In genomic region chr19:54359149-54359820, GRCh38 we compare ENCODE assay signal across 8 cellular contexts. TPM values are rescaled to one million over a fixed set of nuclear protein-coding genes. Genes with fewer than 3 reads are reported as not detected.
A peak's percentile ranks its signal among the peaks of the same experiment; 100 is the strongest.
DNase-seq lines count a peak whose midpoint lies in the region; ATAC-seq and TF ChIP-seq lines count a peak whose summit lies in the region.
"Not testable (repeated sequence)": the region's sequence is repeated elsewhere in the genome, so short reads cannot be mapped to it uniquely, and the experiment has no call there.

No MANE protein-coding gene starts in this region.

- not testable (repeated sequence) for H3K4me3 Mint-ChIP-seq in CD4-positive, alpha-beta T cell; progenitor cell of endocrine pancreas (ENCODE audit: low read depth)

- ATAC-seq in CD4-positive, alpha-beta T cell (ENCODE audit: poor library complexity) = peak; percentile 87
- ATAC-seq in GM19372 (IDR thresholded peaks at IDR 0.05; ENCODE audit: low read depth, unreplicated experiment) (peak; percentile 64), HG03457 (IDR thresholded peaks at IDR 0.05; ENCODE audit: unreplicated experiment) (peak; percentile 73), gastroesophageal sphincter (peak; percentile 31)

- peaks cover 15% of the 10 kb centered on the region for H3K36me3 Mint-ChIP-seq in CD4-positive, alpha-beta T cell (ENCODE audit: low read depth)
- not testable (repeated sequence) for H3K36me3 Mint-ChIP-seq in progenitor cell of endocrine pancreas (ENCODE audit: insufficient read depth)

- CTCF ChIA-PET in CD4-positive, alpha-beta T cell (lab: Charles Lee) = not testable (repeated sequence)

- POLR2A ChIA-PET in CD4-positive, alpha-beta T cell (lab: Charles Lee) = not testable (repeated sequence)

- TF ChIP-seq POLR2A in gastroesophageal sphincter (IDR thresholded peaks at IDR 0.05) = not testable (repeated sequence)

- H3K4me1 ChIP-seq in gastroesophageal sphincter = not testable (repeated sequence)

- TF ChIP-seq EP300 in gastroesophageal sphincter (IDR thresholded peaks at IDR 0.05) = not testable (repeated sequence)

- H3K27ac ChIP-seq in CD4-positive, alpha-beta T cell (ENCODE audit: low read depth, low read length); gastroesophageal sphincter: not testable (repeated sequence)

- peaks cover 38% of the 10 kb centered on the region for H3K4me1 Mint-ChIP-seq in CD4-positive, alpha-beta T cell (ENCODE audit: low read depth)
- H3K4me1 Mint-ChIP-seq in progenitor cell of endocrine pancreas (ENCODE audit: low read depth) = not testable (repeated sequence)

- not testable (repeated sequence) for H3K4me3 ChIP-seq in gastroesophageal sphincter

- no CpG with 5 or more reads among the region's 21 CpGs for WGBS in gastroesophageal sphincter (ENCODE audit: low coverage in 1 of 2), 2 donors

- H3K9me3 Mint-ChIP-seq in CD4-positive, alpha-beta T cell; progenitor cell of endocrine pancreas (ENCODE audit: low read depth): not testable (repeated sequence)

- H3K27me3 Mint-ChIP-seq in CD4-positive, alpha-beta T cell = not testable (repeated sequence)
- H3K27me3 Mint-ChIP-seq in progenitor cell of endocrine pancreas = peaks cover 26% of the 10 kb centered on the region

- not testable (repeated sequence) for H3K9me3 ChIP-seq in CD4-positive, alpha-beta T cell (ENCODE audit: control insufficient read depth, low read length); gastroesophageal sphincter

- intact Hi-C loops in CD4-positive, alpha-beta T cell (cut with DNase I, micrococcal nuclease) = not testable (repeated sequence)

- TF ChIP-seq CTCF in CD4-positive, alpha-beta T cell (IDR thresholded peaks at IDR 0.05) = peak; percentile 29
- peak in 1 of 4 experiments; percentile 12 for TF ChIP-seq CTCF in gastroesophageal sphincter (IDR thresholded peaks at IDR 0.05)
- TF ChIP-seq CTCF in progenitor cell of endocrine pancreas (IDR thresholded peaks at IDR 0.05; ENCODE audit: unreplicated experiment) = peak; percentile 39

- not testable (repeated sequence) for H3K27ac Mint-ChIP-seq in CD4-positive, alpha-beta T cell; progenitor cell of endocrine pancreas

- not testable (repeated sequence) for H3K27me3 ChIP-seq in CD4-positive, alpha-beta T cell (ENCODE audit: control insufficient read depth, insufficient read depth, low read length)
- H3K27me3 ChIP-seq in gastroesophageal sphincter = peaks cover 29% of the 10 kb centered on the region

- DNase-seq in CD4-positive, alpha-beta T cell = peak; percentile 49 to 81 (median 58)
- peak; percentile 58 for DNase-seq in activated CD4-positive, alpha-beta T cell treated with anti-CD3 and anti-CD28 coated beads for 1 hour
- DNase-seq in activated T-helper 1 cell treated with anti-CD3 and anti-CD28 coated beads, Interleukin-2, amount 50 U/mL, for 16 hours (ENCODE audit: low read depth in 1 of 2, low spot score in 1 of 2) = peak; percentile 44 to 60
- peak; percentile 37 for DNase-seq in progenitor cell of endocrine pancreas (ENCODE audit: low spot score, unreplicated experiment)
- peak; percentile 38 to 53 for DNase-seq in stimulated activated CD8-positive, alpha-beta memory T cell treated with anti-CD3 and anti-CD28 coated beads, Interleukin-4, amount 100 ng/mL, for 1 hour (ENCODE audit: low read depth in 2 of 2, low spot score in 1 of 2)

- H3K36me3 ChIP-seq in gastroesophageal sphincter = not testable (repeated sequence)

RNA-seq across cellular contexts. Expression of gene LAIR1, which starts 5.4 kb away (rescaled TPM):
- total RNA-seq in CD4-positive, alpha-beta T cell = 10 to 100 TPM; 12.3 to 14.4 TPM
- total RNA-seq in gastroesophageal sphincter (10 to 100 TPM in 2 of 4 donors, 1 to 10 TPM in 2; 4.8 to 22.5 (median 8.3) TPM), progenitor cell of endocrine pancreas (not detected in 2 replicates)

RNA-seq across cellular contexts. Expression of gene LILRA4, which starts 20.3 kb away (rescaled TPM):
- under 1 TPM; 0.47 to 0.52 TPM for total RNA-seq in CD4-positive, alpha-beta T cell
- not detected for total RNA-seq in gastroesophageal sphincter
- not detected in 2 replicates for total RNA-seq in progenitor cell of endocrine pancreas

RNA-seq across cellular contexts. Expression of gene LILRA5, which starts 46.3 kb away (rescaled TPM):
- 1 to 10 TPM; 1.5 TPM for total RNA-seq in CD4-positive, alpha-beta T cell
- total RNA-seq in gastroesophageal sphincter (1 to 10 TPM in 3 of 4 donors, not detected in 1; 2.7 to 8.6 (median 2.8) TPM), progenitor cell of endocrine pancreas (not detected in 2 replicates)

RNA-seq across cellular contexts. Expression of gene TTYH1, which starts 56.0 kb away (rescaled TPM):
- not detected for total RNA-seq in CD4-positive, alpha-beta T cell
- total RNA-seq in gastroesophageal sphincter (10 to 100 TPM in 1 of 4 donors, 1 to 10 TPM in 3; 1.2 to 19.8 (median 5.5) TPM), progenitor cell of endocrine pancreas (133 and 144 TPM in 2 replicates)

Comparison
In these comparisons a context has a peak if more than half of its experiments do, and no peak if none do; other contexts are left out.
1. ATAC-seq: peak in every context shown above with its lines; median percentile 87 in CD4-positive, alpha-beta T cell; 73 in HG03457; 64 in GM19372; 31 in gastroesophageal sphincter.